14 cellular contexts compared by ENCODE assay signal in the genomic region with DNA sequence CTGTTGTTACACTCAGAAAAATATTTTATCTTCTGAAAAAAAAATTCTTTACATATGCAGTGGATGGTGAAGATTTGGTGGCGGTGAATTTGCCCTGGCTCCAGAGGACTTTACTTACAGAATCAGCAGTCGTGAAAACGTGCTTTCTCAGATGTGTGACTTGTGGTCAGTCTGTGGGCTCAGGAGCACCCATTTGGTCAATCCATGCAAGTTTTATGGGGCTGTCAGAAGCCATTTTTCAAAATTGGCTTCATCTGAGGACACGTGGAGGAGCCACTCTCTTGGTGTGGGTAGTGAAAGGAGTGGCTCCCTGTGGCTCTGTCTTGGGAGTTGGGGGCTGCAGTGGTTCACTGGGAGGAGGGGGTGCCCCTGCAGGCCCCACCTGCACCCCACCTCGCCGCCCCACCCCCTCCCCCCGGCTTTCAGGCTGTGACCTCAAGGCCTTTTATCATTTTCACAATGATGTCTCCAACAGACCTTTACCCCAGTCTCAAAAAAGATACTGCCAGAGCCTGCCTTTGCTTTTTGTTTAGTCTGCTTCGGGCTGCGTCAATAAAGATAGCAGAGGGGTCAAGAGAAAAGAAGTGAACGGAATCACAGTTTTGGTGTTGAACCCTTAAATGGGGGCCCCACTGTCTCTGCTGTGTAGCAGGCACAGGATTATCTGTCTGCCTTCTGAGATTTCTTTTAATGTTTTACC.
DNase-seq lines count a peak whose midpoint lies in the region; ATAC-seq and TF ChIP-seq lines count a peak whose summit lies in the region.
"Had no signal": no experiment of that assay in that cellular context is flagged by ENCODE, and none has a peak within 500 bp of the region (broad histone marks: within the 10 kb centered on the region; RNA-seq: fewer than 3 reads in every experiment).

No MANE protein-coding gene starts in this region.

- TF ChIP-seq CTCF in GM10266 (IDR thresholded peaks at IDR 0.05; ENCODE audit: control insufficient read depth, insufficient read depth, low read depth, missing control alignments) (no peak), activated B cell treated with CpG ODN at 0.5 μM for 24 hours (IDR thresholded peaks at IDR 0.05) (no peak), right atrium auricular region (IDR thresholded peaks at IDR 0.05) (no peak), heart right ventricle (IDR thresholded peaks at IDR 0.05) (no peak)

- peaks cover 4% of the 10 kb centered on the region for H3K36me3 Mint-ChIP-seq in activated B cell treated with CpG ODN at 0.5 μM for 24 hours (ENCODE audit: low read depth)

- ATAC-seq in GM19455 (IDR thresholded peaks at IDR 0.05; ENCODE audit: unreplicated experiment) (peak; percentile 45), HG03060 (IDR thresholded peaks at IDR 0.05; ENCODE audit: low read depth, unreplicated experiment) (peak; percentile 33), activated B cell treated with CpG ODN at 0.5 μM for 24 hours (ENCODE audit: low read depth) (no peak), heart right ventricle (no peak)
- ATAC-seq: activated naive CD8-positive, alpha-beta T cell treated with anti-CD3 and anti-CD28 coated beads, Interleukin-2, amount 50 U/mL, for 24 hours; pancreas had no signal

- POLR2A ChIA-PET in activated B cell treated with CpG ODN at 0.5 μM for 24 hours (lab: Charles Lee), result no interaction called here

- H3K4me3 Mint-ChIP-seq in activated B cell treated with CpG ODN at 0.5 μM for 24 hours, result no peak overlapping the region
- H3K4me3 Mint-ChIP-seq: activated naive CD8-positive, alpha-beta T cell treated with anti-CD3 and anti-CD28 coated beads, Interleukin-2, amount 50 U/mL, for 24 hours; HFFc6 had no signal

- H3K9me3 ChIP-seq in right atrium auricular region, result no peaks in the 10 kb centered on the region
- no peaks in the 10 kb centered on the region for H3K9me3 ChIP-seq in heart right ventricle
- H3K9me3 ChIP-seq: pancreas had no signal

- H3K27ac ChIP-seq in right atrium auricular region (no peak overlapping the region), heart right ventricle (no peak overlapping the region)
- H3K27ac ChIP-seq: pancreas had no signal

- WGBS in heart right ventricle, 2 donors, result 76 to 82% methylated on average over 10 of the region's 10 CpGs

- no peaks in the 10 kb centered on the region for H3K36me3 ChIP-seq in right atrium auricular region
- H3K36me3 ChIP-seq in heart right ventricle, result no peaks in the 10 kb centered on the region
- H3K36me3 ChIP-seq: pancreas had no signal

- no peaks in the 10 kb centered on the region for H3K27me3 Mint-ChIP-seq in activated B cell treated with CpG ODN at 0.5 μM for 24 hours
- H3K27me3 Mint-ChIP-seq: activated naive CD8-positive, alpha-beta T cell treated with anti-CD3 and anti-CD28 coated beads, Interleukin-2, amount 50 U/mL, for 24 hours had no signal

- intact Hi-C loops in activated B cell treated with CpG ODN at 0.5 μM for 24 hours (cut with micrococcal nuclease) (no loop called here), heart right ventricle (cut with DNase I) (no loop called here)

- H3K4me1 Mint-ChIP-seq in activated B cell treated with CpG ODN at 0.5 μM for 24 hours, result peaks cover 44% of the 10 kb centered on the region
- H3K4me1 Mint-ChIP-seq: activated naive CD8-positive, alpha-beta T cell treated with anti-CD3 and anti-CD28 coated beads, Interleukin-2, amount 50 U/mL, for 24 hours had no signal

- H3K9me3 Mint-ChIP-seq in activated B cell treated with CpG ODN at 0.5 μM for 24 hours, result no peaks in the 10 kb centered on the region

- H3K4me1 ChIP-seq in right atrium auricular region, result no peaks in the 10 kb centered on the region
- no peaks in the 10 kb centered on the region for H3K4me1 ChIP-seq in heart right ventricle

- peak overlapping the region; percentile 59 for H3K27ac Mint-ChIP-seq in activated B cell treated with CpG ODN at 0.5 μM for 24 hours
- H3K27ac Mint-ChIP-seq: activated naive CD8-positive, alpha-beta T cell treated with anti-CD3 and anti-CD28 coated beads, Interleukin-2, amount 50 U/mL, for 24 hours; HFFc6 had no signal

- H3K4me3 ChIP-seq in right atrium auricular region, result no peak overlapping the region
- H3K4me3 ChIP-seq in heart right ventricle, result no peak overlapping the region
- H3K4me3 ChIP-seq: pancreas had no signal

- CTCF ChIA-PET in activated B cell treated with CpG ODN at 0.5 μM for 24 hours (lab: Charles Lee), result no interaction called here

- no peaks in the 10 kb centered on the region for H3K27me3 ChIP-seq in right atrium auricular region
- no peaks in the 10 kb centered on the region for H3K27me3 ChIP-seq in heart right ventricle
- H3K27me3 ChIP-seq: pancreas had no signal

- DNase-seq in GM10266 (ENCODE audit: extremely low spot score) (peak; percentile 25), activated B cell treated with CpG ODN at 0.5 μM for 24 hours (no peak), right atrium auricular region (ENCODE audit: low spot score) (no peak), heart right ventricle (no peak), GDM1 (lab: John Stamatoyannopoulos, UW) (no peak), HCEC 1CT (no peak)
- DNase-seq: activated naive CD8-positive, alpha-beta T cell treated with anti-CD3 and anti-CD28 coated beads, Interleukin-2, amount 50 U/mL, for 24 hours; central memory CD4-positive, alpha-beta T cell; HFFc6; NCI-H1930; pancreas; T-helper 1 cell had no signal

Comparison
In these comparisons a context has a peak if more than half of its experiments do, and no peak if none do; other contexts are left out.
1. ATAC-seq: peak in GM19455 (single experiment) and HG03060 (single experiment); none in activated B cell treated with CpG ODN at 0.5 μM for 24 hours (single experiment) and heart right ventricle (0 of 8).